8 cellular contexts compared by ENCODE assay signal in the genomic region with DNA sequence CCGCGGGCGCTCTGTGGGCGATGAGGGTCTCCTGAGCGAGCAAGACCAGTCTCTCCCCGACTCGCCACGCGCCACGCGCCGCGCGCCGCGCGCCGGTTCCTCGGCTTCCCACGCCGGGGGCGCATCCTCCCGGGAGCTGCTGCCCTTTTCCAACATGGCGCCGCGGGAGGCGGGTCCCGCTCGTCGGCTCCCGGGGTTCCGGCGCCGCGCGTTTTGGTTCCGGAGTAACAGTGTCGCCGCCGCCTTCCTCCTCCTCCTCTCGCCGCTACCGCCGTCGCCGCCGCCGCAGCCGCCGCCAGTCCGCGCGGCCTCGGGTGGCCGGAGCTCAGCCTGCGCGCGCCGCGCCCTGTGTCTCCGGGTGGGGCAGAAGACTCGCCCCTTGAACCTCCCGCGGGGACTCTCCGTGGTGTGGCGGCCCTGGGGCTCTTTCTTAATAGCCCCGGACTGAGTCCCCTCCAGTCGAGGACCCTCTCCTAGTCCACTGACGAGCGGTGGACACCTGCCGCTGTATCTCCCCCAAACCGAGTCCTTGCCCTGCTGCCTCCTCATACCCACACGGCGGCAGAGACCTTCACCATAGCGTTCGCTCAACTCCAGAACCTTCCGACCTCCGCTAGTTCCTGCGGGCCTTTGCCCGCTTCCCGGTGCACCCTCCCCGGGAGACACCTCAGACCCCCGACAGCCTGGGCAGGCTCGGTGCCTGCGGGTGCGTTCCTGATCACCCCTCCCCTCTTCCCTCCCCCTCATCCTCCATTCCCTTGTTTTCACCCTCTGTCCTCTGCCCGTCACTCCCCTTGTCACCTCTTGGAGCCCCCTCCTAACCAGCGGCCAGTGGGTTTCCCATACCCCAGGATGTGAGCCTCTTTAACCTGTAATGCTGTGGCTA. TPM values are rescaled to one million over a fixed set of nuclear protein-coding genes. Genes with fewer than 3 reads are reported as not detected.
DNase-seq lines count a peak whose midpoint lies in the region; ATAC-seq and TF ChIP-seq lines count a peak whose summit lies in the region.

A gene (plus strand): TSS at position 242 of the 886 bp plus-strand sequence. CDS start 633 bp downstream, at position 875.

- peak; percentile 81 for TF ChIP-seq POLR2A in GM15510 (IDR thresholded peaks at IDR 0.05; ENCODE audit: borderline replicate concordance, extremely low read depth, insufficient read length)

- H3K9me3 ChIP-seq in endocrine pancreas (ENCODE audit: control insufficient read depth, low read length), result no peaks in the 10 kb centered on the region

- peak within 1 kb of the TSS; percentile 88 for H3K27ac Mint-ChIP-seq in activated CD8-positive, alpha-beta memory T cell treated with anti-CD3 and anti-CD28 coated beads, Interleukin-2, amount 10 ng/mL, durations not matched to agents 7 days and 5 days
- H3K27ac Mint-ChIP-seq in mesothelial cell of epicardium, result peak within 1 kb of the TSS; percentile 94

- no peaks in the 10 kb centered on the region for H3K4me1 ChIP-seq in endocrine pancreas (ENCODE audit: control insufficient read depth, insufficient read depth, low read length)

- H3K36me3 ChIP-seq in endocrine pancreas (ENCODE audit: control insufficient read depth, insufficient read depth, low read length), result no peaks in the 10 kb centered on the region

- H3K9me3 Mint-ChIP-seq in activated CD8-positive, alpha-beta memory T cell treated with anti-CD3 and anti-CD28 coated beads, Interleukin-2, amount 10 ng/mL, durations not matched to agents 7 days and 5 days (ENCODE audit: low read depth), result no peaks in the 10 kb centered on the region
- H3K9me3 Mint-ChIP-seq in mesothelial cell of epicardium, result no peaks in the 10 kb centered on the region

- H3K4me3 Mint-ChIP-seq in activated CD8-positive, alpha-beta memory T cell treated with anti-CD3 and anti-CD28 coated beads, Interleukin-2, amount 10 ng/mL, durations not matched to agents 7 days and 5 days, result peak within 1 kb of the TSS; percentile 97
- peak within 1 kb of the TSS; percentile 95 for H3K4me3 Mint-ChIP-seq in mesothelial cell of epicardium

- H3K4me3 ChIP-seq in endocrine pancreas (ENCODE audit: control insufficient read depth, insufficient read depth, low read length), result peak within 1 kb of the TSS; percentile 81

- peak within 1 kb of the TSS; percentile 90 for H3K9ac ChIP-seq in endocrine pancreas (ENCODE audit: control insufficient read depth, insufficient read depth, low read length)

- peaks cover 6% of the 10 kb centered on the region for H3K36me3 Mint-ChIP-seq in activated CD8-positive, alpha-beta memory T cell treated with anti-CD3 and anti-CD28 coated beads, Interleukin-2, amount 10 ng/mL, durations not matched to agents 7 days and 5 days
- peaks cover 5% of the 10 kb centered on the region for H3K36me3 Mint-ChIP-seq in mesothelial cell of epicardium

- no peak for TF ChIP-seq CTCF in mesothelial cell of epicardium (IDR thresholded peaks at IDR 0.05; ENCODE audit: unreplicated experiment)

- CTCF ChIA-PET in activated CD8-positive, alpha-beta memory T cell treated with anti-CD3 and anti-CD28 coated beads, Interleukin-2, amount 10 ng/mL, durations not matched to agents 7 days and 5 days (lab: Charles Lee), result no interaction called here

- H3K27me3 ChIP-seq in endocrine pancreas (ENCODE audit: control insufficient read depth, insufficient read depth, low read length), result no peaks in the 10 kb centered on the region

- H3K4me1 Mint-ChIP-seq in activated CD8-positive, alpha-beta memory T cell treated with anti-CD3 and anti-CD28 coated beads, Interleukin-2, amount 10 ng/mL, durations not matched to agents 7 days and 5 days, result peaks cover 46% of the 10 kb centered on the region
- peaks cover 30% of the 10 kb centered on the region for H3K4me1 Mint-ChIP-seq in mesothelial cell of epicardium

- ATAC-seq in HG03439 (IDR thresholded peaks at IDR 0.05; ENCODE audit: unreplicated experiment) (peak; percentile 42), GM21576 (IDR thresholded peaks at IDR 0.05; ENCODE audit: unreplicated experiment) (no peak)
- peak; percentile 78 for ATAC-seq in activated CD8-positive, alpha-beta memory T cell treated with anti-CD3 and anti-CD28 coated beads, Interleukin-2, amount 10 ng/mL, durations not matched to agents 7 days and 5 days

- DNase-seq in NOMO-1 treated with dmso at 0.1 percent for 144 hours (lab: John Stamatoyannopoulos, UW; ENCODE audit: unreplicated experiment) (peak; percentile 52), mesothelial cell of epicardium (ENCODE audit: low spot score in 2 of 2, unreplicated experiment in 2 of 2) (peak; percentile 62 to 81)
- peak; percentile 85 for DNase-seq in activated CD8-positive, alpha-beta memory T cell treated with anti-CD3 and anti-CD28 coated beads, Interleukin-2, amount 10 ng/mL, durations not matched to agents 7 days and 5 days
- DNase-seq in stimulated activated CD8-positive, alpha-beta memory T cell treated with anti-CD3 and anti-CD28 coated beads, Interleukin-15, amount 100 ng/mL, for 24 hours (ENCODE audit: low read depth), result peak; percentile 62

- H3K27me3 Mint-ChIP-seq in activated CD8-positive, alpha-beta memory T cell treated with anti-CD3 and anti-CD28 coated beads, Interleukin-2, amount 10 ng/mL, durations not matched to agents 7 days and 5 days, result peaks cover 10% of the 10 kb centered on the region
- H3K27me3 Mint-ChIP-seq in mesothelial cell of epicardium (ENCODE audit: low read depth), result no peaks in the 10 kb centered on the region

RNA-seq across cellular contexts. Expression of the gene that starts here (rescaled TPM):
- total RNA-seq in activated CD8-positive, alpha-beta memory T cell treated with anti-CD3 and anti-CD28 coated beads, Interleukin-2, amount 10 ng/mL, durations not matched to agents 7 days and 5 days, result 10 to 100 TPM; 15.7 to 23.5 TPM
- 26.2 to 29.8 TPM (median 28.0 TPM) in 3 replicates for total RNA-seq in mesothelial cell of epicardium
